19 cellular contexts compared by ENCODE assay signal in genomic region chr7:129454249-129454551, GRCh38. TPM values are rescaled to one million over a fixed set of nuclear protein-coding genes. Genes with fewer than 3 reads are reported as not detected.
"Had no signal": no experiment of that assay in that cellular context is flagged by ENCODE, and none has a peak within 500 bp of the region (broad histone marks: within the 10 kb centered on the region; RNA-seq: fewer than 3 reads in every experiment).

No MANE protein-coding gene starts in this region.

- DNase-seq: activated CD4-positive, alpha-beta memory T cell treated with anti-CD3 and anti-CD28 coated beads for 36 hours; activated CD4-positive, CD25-positive, alpha-beta regulatory T cell treated with anti-CD3 and anti-CD28 coated beads, Interleukin-2, amount 50 U/mL, for 72 hours; activated CD8-positive, alpha-beta memory T cell treated with anti-CD3 and anti-CD28 coated beads, Interleukin-2, amount 50 U/mL, for 4 hours; activated naive CD4-positive, alpha-beta T cell treated with anti-CD3 and anti-CD28 coated beads for 36 hours; central memory CD4-positive, alpha-beta T cell; cortex of kidney; effector memory CD4-positive, alpha-beta T cell; erythroblast; immature natural killer cell; nephron progenitor cell; psoas muscle; sigmoid colon; stimulated activated CD4-positive, alpha-beta T cell treated with anti-CD3 and anti-CD28 coated beads, Interleukin-2, amount 100 ng/mL, for 24 hours; stimulated activated naive B cell treated with anti-CD40 and anti-IgM and Interleukin-4, amounts not matched to agents 10 μg/mL and 1 μg/mL and 100 μg/mL, for 72 hours had no signal

- H3K9me3 Mint-ChIP-seq: activated CD4-positive, alpha-beta memory T cell treated with anti-CD3 and anti-CD28 coated beads for 36 hours; activated naive CD4-positive, alpha-beta T cell treated with anti-CD3 and anti-CD28 coated beads for 36 hours; memory B cell; type B pancreatic cell had no signal

- H3K4me1 Mint-ChIP-seq: immature natural killer cell, memory B cell, nephron progenitor cell had no signal

- H3K27ac ChIP-seq: psoas muscle, sigmoid colon had no signal

- H3K36me3 Mint-ChIP-seq: memory B cell had no signal

- H3K27me3 Mint-ChIP-seq: activated CD4-positive, alpha-beta memory T cell treated with anti-CD3 and anti-CD28 coated beads for 36 hours; memory B cell; stimulated activated naive B cell treated with anti-CD40 and anti-IgM and Interleukin-4, amounts not matched to agents 10 μg/mL and 1 μg/mL and 100 μg/mL, for 72 hours; type B pancreatic cell had no signal

- H3K4me3 Mint-ChIP-seq: activated CD4-positive, alpha-beta memory T cell treated with anti-CD3 and anti-CD28 coated beads for 36 hours; activated naive CD4-positive, alpha-beta T cell treated with anti-CD3 and anti-CD28 coated beads for 36 hours; activated T-helper 1 cell treated with anti-CD3 and anti-CD28 coated beads, Interleukin-12 subunit alpha, Interleukin-12 subunit beta, Interleukin-2, Interleukin-4 antibody, amounts not matched to agents 30 ng/mL and 10 ng/mL and 1 ng/mL, durations not matched to agents 14 hours and 24 hours and 36 hours; immature natural killer cell; memory B cell; nephron progenitor cell; stimulated activated naive B cell treated with anti-CD40 and anti-IgM and Interleukin-4, amounts not matched to agents 10 μg/mL and 1 μg/mL and 100 μg/mL, for 72 hours; type B pancreatic cell had no signal

- H3K27ac Mint-ChIP-seq: activated CD4-positive, alpha-beta memory T cell treated with anti-CD3 and anti-CD28 coated beads for 36 hours; activated naive CD4-positive, alpha-beta T cell treated with anti-CD3 and anti-CD28 coated beads for 36 hours; activated T-helper 1 cell treated with anti-CD3 and anti-CD28 coated beads, Interleukin-12 subunit alpha, Interleukin-12 subunit beta, Interleukin-2, Interleukin-4 antibody, amounts not matched to agents 30 ng/mL and 10 ng/mL and 1 ng/mL, durations not matched to agents 14 hours and 24 hours and 36 hours; immature natural killer cell; memory B cell; nephron progenitor cell; stimulated activated naive B cell treated with anti-CD40 and anti-IgM and Interleukin-4, amounts not matched to agents 10 μg/mL and 1 μg/mL and 100 μg/mL, for 72 hours; type B pancreatic cell had no signal

- ATAC-seq: psoas muscle; stimulated activated naive B cell treated with anti-CD40 and anti-IgM and Interleukin-4, amounts not matched to agents 10 μg/mL and 1 μg/mL and 100 μg/mL, for 72 hours had no signal

RNA-seq across cellular contexts. Expression of gene SMKR1, which starts 48.1 kb away (rescaled TPM):
- total RNA-seq: astrocyte, sigmoid colon, subcutaneous adipose tissue had no signal
